37 cellular contexts compared by ENCODE assay signal in the genomic region with DNA sequence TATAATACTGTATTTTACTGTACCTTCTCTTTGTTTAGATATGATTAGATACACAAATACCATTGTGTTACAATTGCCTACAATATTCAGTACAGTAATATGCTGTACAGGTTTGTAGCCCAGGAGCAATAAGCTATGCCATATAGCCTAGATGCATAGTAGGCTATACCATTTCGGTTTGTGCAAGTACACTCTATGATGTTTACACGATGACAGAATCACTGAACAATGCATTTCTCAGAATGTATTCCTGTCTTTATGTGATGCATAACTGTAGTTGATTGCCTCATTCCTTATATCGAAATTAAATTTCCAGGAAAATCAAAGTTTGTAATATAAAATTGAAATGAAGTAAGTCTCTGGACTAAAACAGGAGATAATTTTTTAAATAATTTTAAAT. TPM values are rescaled to one million over a fixed set of nuclear protein-coding genes. Genes with fewer than 3 reads are reported as not detected.
"Had no signal": no experiment of that assay in that cellular context is flagged by ENCODE, and none has a peak within 500 bp of the region (broad histone marks: within the 10 kb centered on the region; RNA-seq: fewer than 3 reads in every experiment).

No MANE protein-coding gene starts in this region.

- H3K36me3 ChIP-seq: adrenal gland, breast epithelium, SJCRH30, WERI-Rb-1 had no signal

- DNase-seq: activated CD4-positive, alpha-beta memory T cell treated with anti-CD3 and anti-CD28 coated beads, Interleukin-2, amount 10 ng/mL, durations not matched to agents 7 days and 5 days; activated CD4-positive, alpha-beta T cell treated with anti-CD3 and anti-CD28 coated beads for 1 hour; activated CD4-positive, alpha-beta T cell treated with anti-CD3 and anti-CD28 coated beads for 48 hours; activated CD4-positive, CD25-positive, alpha-beta regulatory T cell; activated CD8-positive, alpha-beta memory T cell treated with anti-CD3 and anti-CD28 coated beads for 24 hours; activated CD8-positive, alpha-beta memory T cell treated with anti-CD3 and anti-CD28 coated beads, Interleukin-2, amount 10 ng/mL, durations not matched to agents 7 days and 5 days; activated gamma-delta T cell; activated naive CD4-positive, alpha-beta T cell treated with Interleukin-2 at 50 U/mL for 16 hours; activated naive CD8-positive, alpha-beta T cell treated with anti-CD3 and anti-CD28 coated beads, Interleukin-2, amount 10 ng/mL, durations not matched to agents 7 days and 5 days; activated T-cell treated with anti-CD3 and anti-CD28 coated beads, Interleukin-2, amount 50 U/mL, for 1 hour; adrenal gland; body of pancreas; caudate nucleus; cerebellar nuclear complex; NCI-H1092 treated with DMSO at 0.1 percent for 48 hours; NCI-H1417; NCI-H146; NCI-H187; NCI-H2029 treated with DMSO at 0.1 percent for 48 hours; NCI-H2107; NCI-H2171; NCI-H510A; NCI-H526; NCI-H748 treated with DMSO at 0.1 percent for 48 hours; NK-92 treated with Interleukin-12 subunit alpha and Interleukin-12 subunit beta, amount 100 ng/mL, for 24 hours; PC-9; SHP77; SJCRH30; T1000; WERI-Rb-1 had no signal

- ATAC-seq: activated CD8-positive, alpha-beta memory T cell treated with anti-CD3 and anti-CD28 coated beads, Interleukin-2, amount 10 ng/mL, durations not matched to agents 7 days and 5 days; body of pancreas had no signal

- H3K27me3 ChIP-seq: adrenal gland, body of pancreas, breast epithelium, SJCRH30 had no signal

- H3K27me3 Mint-ChIP-seq: activated CD4-positive, alpha-beta memory T cell treated with anti-CD3 and anti-CD28 coated beads, Interleukin-2, amount 10 ng/mL, durations not matched to agents 7 days and 5 days had no signal

- H3K27ac Mint-ChIP-seq: activated CD4-positive, alpha-beta memory T cell treated with anti-CD3 and anti-CD28 coated beads, Interleukin-2, amount 10 ng/mL, durations not matched to agents 7 days and 5 days; activated CD8-positive, alpha-beta memory T cell treated with anti-CD3 and anti-CD28 coated beads, Interleukin-2, amount 10 ng/mL, durations not matched to agents 7 days and 5 days; activated naive CD4-positive, alpha-beta T cell treated with anti-CD3 and anti-CD28 coated beads, Interleukin-2, amount 50 U/mL, for 24 hours; activated naive CD8-positive, alpha-beta T cell treated with anti-CD3 and anti-CD28 coated beads, Interleukin-2, amount 10 ng/mL, durations not matched to agents 7 days and 5 days; activated T-helper 2 cell treated with anti-CD3 and anti-CD28 coated beads, Interferon-gamma antibody, Interleukin-2, Interleukin-4, amounts not matched to agents 10 μg/mL and 5 μg/mL and 100 μg/mL, durations not matched to agents 14 hours and 24 hours and 36 hours had no signal

- H3K4me1 Mint-ChIP-seq: activated CD4-positive, alpha-beta memory T cell treated with anti-CD3 and anti-CD28 coated beads, Interleukin-2, amount 10 ng/mL, durations not matched to agents 7 days and 5 days; activated CD8-positive, alpha-beta memory T cell treated with anti-CD3 and anti-CD28 coated beads, Interleukin-2, amount 10 ng/mL, durations not matched to agents 7 days and 5 days; activated naive CD4-positive, alpha-beta T cell treated with anti-CD3 and anti-CD28 coated beads, Interleukin-2, amount 50 U/mL, for 24 hours; activated naive CD8-positive, alpha-beta T cell treated with anti-CD3 and anti-CD28 coated beads, Interleukin-2, amount 10 ng/mL, durations not matched to agents 7 days and 5 days had no signal

- H3K4me3 Mint-ChIP-seq: activated CD4-positive, alpha-beta memory T cell treated with anti-CD3 and anti-CD28 coated beads, Interleukin-2, amount 10 ng/mL, durations not matched to agents 7 days and 5 days; activated CD8-positive, alpha-beta memory T cell treated with anti-CD3 and anti-CD28 coated beads, Interleukin-2, amount 10 ng/mL, durations not matched to agents 7 days and 5 days; activated naive CD4-positive, alpha-beta T cell treated with anti-CD3 and anti-CD28 coated beads, Interleukin-2, amount 50 U/mL, for 24 hours; activated naive CD8-positive, alpha-beta T cell treated with anti-CD3 and anti-CD28 coated beads, Interleukin-2, amount 10 ng/mL, durations not matched to agents 7 days and 5 days had no signal

- H3K36me3 Mint-ChIP-seq: activated CD8-positive, alpha-beta memory T cell treated with anti-CD3 and anti-CD28 coated beads, Interleukin-2, amount 10 ng/mL, durations not matched to agents 7 days and 5 days; activated naive CD4-positive, alpha-beta T cell treated with anti-CD3 and anti-CD28 coated beads, Interleukin-2, amount 50 U/mL, for 24 hours; activated naive CD8-positive, alpha-beta T cell treated with anti-CD3 and anti-CD28 coated beads, Interleukin-2, amount 10 ng/mL, durations not matched to agents 7 days and 5 days had no signal

- H3K27ac ChIP-seq: adrenal gland, body of pancreas, breast epithelium, PC-9, SJCRH30, SK-N-MC, WERI-Rb-1 had no signal

- H3K4me3 ChIP-seq: adrenal gland, body of pancreas, breast epithelium, PC-9, SJCRH30, SK-N-MC had no signal

- H3K9me3 ChIP-seq: adrenal gland, body of pancreas, SJCRH30 had no signal

- H3K9me3 Mint-ChIP-seq: activated CD4-positive, alpha-beta memory T cell treated with anti-CD3 and anti-CD28 coated beads, Interleukin-2, amount 10 ng/mL, durations not matched to agents 7 days and 5 days; activated naive CD4-positive, alpha-beta T cell treated with anti-CD3 and anti-CD28 coated beads, Interleukin-2, amount 50 U/mL, for 24 hours; activated naive CD8-positive, alpha-beta T cell treated with anti-CD3 and anti-CD28 coated beads, Interleukin-2, amount 10 ng/mL, durations not matched to agents 7 days and 5 days; activated T-helper 2 cell treated with anti-CD3 and anti-CD28 coated beads, Interferon-gamma antibody, Interleukin-2, Interleukin-4, amounts not matched to agents 10 μg/mL and 5 μg/mL and 100 μg/mL, durations not matched to agents 14 hours and 24 hours and 36 hours had no signal

- H3K4me1 ChIP-seq: adrenal gland, body of pancreas, breast epithelium, SJCRH30 had no signal

RNA-seq across cellular contexts. Expression of gene OR5P3, which starts 15.4 kb away (rescaled TPM):
- total RNA-seq: activated CD4-positive, alpha-beta memory T cell treated with anti-CD3 and anti-CD28 coated beads, Interleukin-2, amount 10 ng/mL, durations not matched to agents 7 days and 5 days; activated CD8-positive, alpha-beta memory T cell treated with anti-CD3 and anti-CD28 coated beads, Interleukin-2, amount 10 ng/mL, durations not matched to agents 7 days and 5 days; activated naive CD8-positive, alpha-beta T cell treated with anti-CD3 and anti-CD28 coated beads, Interleukin-2, amount 10 ng/mL, durations not matched to agents 7 days and 5 days; activated T-helper 2 cell treated with anti-CD3 and anti-CD28 coated beads, Interferon-gamma antibody, Interleukin-2, Interleukin-4, amounts not matched to agents 10 μg/mL and 5 μg/mL and 100 μg/mL, durations not matched to agents 14 hours and 24 hours and 36 hours; adrenal gland; M059J; SJCRH30; T-helper 1 cell treated with Interleukin-12 subunit alpha and Interleukin-12 subunit beta and Interleukin-4 antibody, amounts not matched to agents 30 ng/mL and 1 ng/mL, for 36 hours; T-helper 2 cell treated with Interferon-gamma antibody and Interleukin-4, amounts not matched to agents 100 ng/mL and 5 ng/mL, for 36 hours had no signal

RNA-seq across cellular contexts. Expression of gene OR5P2, which starts 49.3 kb away (rescaled TPM):
- total RNA-seq: activated CD4-positive, alpha-beta memory T cell treated with anti-CD3 and anti-CD28 coated beads, Interleukin-2, amount 10 ng/mL, durations not matched to agents 7 days and 5 days; activated CD8-positive, alpha-beta memory T cell treated with anti-CD3 and anti-CD28 coated beads, Interleukin-2, amount 10 ng/mL, durations not matched to agents 7 days and 5 days; activated naive CD8-positive, alpha-beta T cell treated with anti-CD3 and anti-CD28 coated beads, Interleukin-2, amount 10 ng/mL, durations not matched to agents 7 days and 5 days; activated T-helper 2 cell treated with anti-CD3 and anti-CD28 coated beads, Interferon-gamma antibody, Interleukin-2, Interleukin-4, amounts not matched to agents 10 μg/mL and 5 μg/mL and 100 μg/mL, durations not matched to agents 14 hours and 24 hours and 36 hours; adrenal gland; body of pancreas; M059J; SJCRH30; T-helper 1 cell treated with Interleukin-12 subunit alpha and Interleukin-12 subunit beta and Interleukin-4 antibody, amounts not matched to agents 30 ng/mL and 1 ng/mL, for 36 hours; T-helper 2 cell treated with Interferon-gamma antibody and Interleukin-4, amounts not matched to agents 100 ng/mL and 5 ng/mL, for 36 hours had no signal
